In the genomic region with DNA sequence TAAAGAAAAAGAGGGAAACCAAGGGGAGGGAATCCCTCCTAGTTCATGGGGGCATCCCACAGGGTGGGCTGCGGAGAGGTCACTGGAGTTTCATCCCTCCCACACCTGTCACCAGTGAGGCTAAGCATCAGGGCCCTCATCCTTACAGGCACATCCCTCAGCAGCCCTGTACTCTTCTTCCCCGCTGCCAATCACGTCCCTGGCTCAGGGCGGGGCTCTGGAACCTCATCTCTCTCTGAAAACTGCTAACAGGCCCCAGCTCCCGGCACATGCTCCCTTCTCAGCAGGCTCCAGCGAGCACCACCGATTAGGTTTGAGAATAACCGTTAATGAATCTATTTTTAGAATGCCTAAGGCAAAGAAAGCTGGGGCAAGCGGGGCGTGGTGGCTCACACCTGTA, we compare ENCODE assay signal across 29 cellular contexts.
"Had no signal": no experiment of that assay in that cellular context is flagged by ENCODE, and none has a peak within 500 bp of the region (broad histone marks: within the 10 kb centered on the region; RNA-seq: fewer than 3 reads in every experiment).

No MANE protein-coding gene starts in this region.

- DNase-seq: colonic mucosa; effector CD8-positive, alpha-beta T cell; endodermal cell; foreskin fibroblast; gastrocnemius medialis; head of caudate nucleus; left cardiac atrium; left lung; mesendoderm; midbrain; naive thymus-derived CD4-positive, alpha-beta T cell; nephron progenitor cell; nucleus accumbens; sigmoid colon; spleen; stimulated activated CD4-positive, alpha-beta T cell treated with anti-CD3 and anti-CD28 coated beads, Interleukin-4, amount 100 ng/mL, for 1 hour; stimulated activated CD8-positive, alpha-beta memory T cell treated with anti-CD3 and anti-CD28 coated beads, Interleukin-4, amount 100 ng/mL, for 48 hours; stimulated activated naive CD4-positive, alpha-beta T cell; stimulated activated naive CD8-positive, alpha-beta T cell treated with anti-CD3 and anti-CD28 coated beads, Interleukin-15, amount 100 ng/mL, for 72 hours; transverse colon; upper lobe of right lung; uterus had no signal

- H3K27me3 Mint-ChIP-seq: dendritic cell treated with granulocyte-macrophage colony-stimulating factor and Interleukin-4, amounts not matched to agents 40 ng/mL and 50 ng/mL, for 4 days; naive thymus-derived CD4-positive, alpha-beta T cell; stimulated activated naive CD8-positive, alpha-beta T cell treated with anti-CD3 and anti-CD28 coated beads, Interleukin-15, amount 100 ng/mL, for 72 hours had no signal

- H3K27ac Mint-ChIP-seq: dendritic cell treated with granulocyte-macrophage colony-stimulating factor and Interleukin-4, amounts not matched to agents 40 ng/mL and 50 ng/mL, for 4 days; endodermal cell; nephron progenitor cell; stimulated activated naive CD8-positive, alpha-beta T cell treated with anti-CD3 and anti-CD28 coated beads, Interleukin-15, amount 100 ng/mL, for 72 hours had no signal

- H3K9me3 Mint-ChIP-seq: dendritic cell treated with granulocyte-macrophage colony-stimulating factor and Interleukin-4, amounts not matched to agents 40 ng/mL and 50 ng/mL, for 4 days; endodermal cell; stimulated activated naive CD8-positive, alpha-beta T cell treated with anti-CD3 and anti-CD28 coated beads, Interleukin-15, amount 100 ng/mL, for 72 hours had no signal

- H3K4me3 Mint-ChIP-seq: dendritic cell treated with granulocyte-macrophage colony-stimulating factor and Interleukin-4, amounts not matched to agents 40 ng/mL and 50 ng/mL, for 4 days; endodermal cell; nephron progenitor cell; stimulated activated naive CD8-positive, alpha-beta T cell treated with anti-CD3 and anti-CD28 coated beads, Interleukin-15, amount 100 ng/mL, for 72 hours had no signal

- H3K4me1 ChIP-seq: colonic mucosa, prostate gland, uterus had no signal

- H3K9me3 ChIP-seq: colonic mucosa, gastrocnemius medialis, left lung, prostate gland, right atrium auricular region, sigmoid colon, spleen, suprapubic skin, transverse colon, upper lobe of right lung, uterus had no signal

- ATAC-seq: esophagus mucosa; gastrocnemius medialis; left cardiac atrium; left lung; naive thymus-derived CD4-positive, alpha-beta T cell; stimulated activated naive CD8-positive, alpha-beta T cell treated with anti-CD3 and anti-CD28 coated beads, Interleukin-15, amount 100 ng/mL, for 72 hours; upper lobe of right lung had no signal

- H3K36me3 ChIP-seq: colonic mucosa, gastrocnemius medialis, left lung, prostate gland, right atrium auricular region, sigmoid colon, suprapubic skin, transverse colon, upper lobe of right lung, uterus had no signal

- H3K4me3 ChIP-seq: colonic mucosa, gastrocnemius medialis, left lung, prostate gland, right atrium auricular region, sigmoid colon, spleen, suprapubic skin, transverse colon, upper lobe of right lung, uterus had no signal

- H3K27me3 ChIP-seq: colonic mucosa, gastrocnemius medialis, left lung, right atrium auricular region, sigmoid colon, spleen, suprapubic skin, transverse colon, upper lobe of right lung, uterus had no signal

- FAIRE-seq: islet of Langerhans had no signal

- H3K27ac ChIP-seq: colonic mucosa, epithelial cell of prostate, gastrocnemius medialis, left lung, prostate gland, right atrium auricular region, sigmoid colon, spleen, suprapubic skin, transverse colon, upper lobe of right lung, uterus had no signal
